In genomic region chr1:229148041-229148671, GRCh38 we compare ENCODE assay signal across 10 cellular contexts.
DNase-seq lines count a peak whose midpoint lies in the region; ATAC-seq and TF ChIP-seq lines count a peak whose summit lies in the region.
"Had no signal": no experiment of that assay in that cellular context is flagged by ENCODE, and none has a peak within 500 bp of the region (broad histone marks: within the 10 kb centered on the region; RNA-seq: fewer than 3 reads in every experiment).

No MANE protein-coding gene starts in this region.

- H3K27me3 Mint-ChIP-seq in dendritic cell treated with granulocyte-macrophage colony-stimulating factor and Interleukin-4, amounts not matched to agents 40 ng/mL and 50 ng/mL, for 4 days, result peaks cover 2% of the 10 kb centered on the region
- peaks cover 22% of the 10 kb centered on the region for H3K27me3 Mint-ChIP-seq in neural progenitor cell (ENCODE audit: insufficient read depth, low read depth)

- no peak overlapping the region for H3K27ac ChIP-seq in neural progenitor cell

- no peaks in the 10 kb centered on the region for H3K27me3 ChIP-seq in neural progenitor cell

- H3K4me2 ChIP-seq in neural progenitor cell, result no peak overlapping the region

- TF ChIP-seq CTCF in neural progenitor cell (IDR thresholded peaks at IDR 0.05), result no peak

- H2AFZ ChIP-seq in neural progenitor cell (replicated peaks), result no peak overlapping the region

- H4K20me1 ChIP-seq in neural progenitor cell (ENCODE audit: low read depth), result no peaks in the 10 kb centered on the region

- no peak overlapping the region for H3K4me3 Mint-ChIP-seq in dendritic cell treated with granulocyte-macrophage colony-stimulating factor and Interleukin-4, amounts not matched to agents 40 ng/mL and 50 ng/mL, for 4 days
- peak overlapping the region; percentile 34 for H3K4me3 Mint-ChIP-seq in neural progenitor cell

- no peaks in the 10 kb centered on the region for H3K9me3 ChIP-seq in neural progenitor cell (ENCODE audit: low read depth)

- H3K27ac Mint-ChIP-seq in dendritic cell treated with granulocyte-macrophage colony-stimulating factor and Interleukin-4, amounts not matched to agents 40 ng/mL and 50 ng/mL, for 4 days, result peak overlapping the region; percentile 23
- H3K27ac Mint-ChIP-seq in neural progenitor cell, result no peak overlapping the region

- no peak for ATAC-seq in HG03571 (IDR thresholded peaks at IDR 0.05; ENCODE audit: unreplicated experiment)

- peaks cover 11% of the 10 kb centered on the region for H3K4me1 Mint-ChIP-seq in dendritic cell treated with granulocyte-macrophage colony-stimulating factor and Interleukin-4, amounts not matched to agents 40 ng/mL and 50 ng/mL, for 4 days (ENCODE audit: low read depth)
- H3K4me1 Mint-ChIP-seq in neural progenitor cell, result peaks cover 8% of the 10 kb centered on the region

- peaks cover 8% of the 10 kb centered on the region for H3F3A ChIP-seq in neural progenitor cell (ENCODE audit: low read depth)

- H3K9ac ChIP-seq in neural progenitor cell, result no peak overlapping the region

- H3K4me3 ChIP-seq in neural progenitor cell, result no peak overlapping the region

- intact Hi-C loops in dendritic cell treated with granulocyte-macrophage colony-stimulating factor and Interleukin-4, amounts not matched to agents 40 ng/mL and 50 ng/mL, for 4 days (cut with micrococcal nuclease), result no loop called here

- no peaks in the 10 kb centered on the region for H3K9me3 Mint-ChIP-seq in dendritic cell treated with granulocyte-macrophage colony-stimulating factor and Interleukin-4, amounts not matched to agents 40 ng/mL and 50 ng/mL, for 4 days
- H3K9me3 Mint-ChIP-seq in neural progenitor cell, result no peaks in the 10 kb centered on the region

- H3K79me2 ChIP-seq in neural progenitor cell (ENCODE audit: low read depth), result no peaks in the 10 kb centered on the region

- no peaks in the 10 kb centered on the region for H3K36me3 Mint-ChIP-seq in dendritic cell treated with granulocyte-macrophage colony-stimulating factor and Interleukin-4, amounts not matched to agents 40 ng/mL and 50 ng/mL, for 4 days (ENCODE audit: low read depth)
- H3K36me3 Mint-ChIP-seq in neural progenitor cell, result no peaks in the 10 kb centered on the region

- H3K4me1 ChIP-seq in neural progenitor cell, result peaks cover 23% of the 10 kb centered on the region

- peak in 45 of 76 experiments; percentile 3 to 58 (median 22) for DNase-seq in HUDEP-2 (lab: John Stamatoyannopoulos, UW; ENCODE audit: unreplicated experiment in 76 of 76)
- DNase-seq in NCI-H345 treated with DMSO at 0.1 percent for 48 hours (lab: John Stamatoyannopoulos, UW; ENCODE audit: unreplicated experiment), result peak; percentile 31
- peak; percentile 66 for DNase-seq in neural progenitor cell (ENCODE audit: low spot score)
- no peak for DNase-seq in cerebellar nuclear complex (lab: John Stamatoyannopoulos, UW)
- no peak for DNase-seq in activated naive CD4-positive, alpha-beta T cell treated with Interleukin-2 at 50 U/mL for 16 hours
- no peak for DNase-seq in MV-4-11 (lab: John Stamatoyannopoulos, UW)
- DNase-seq: stimulated activated CD4-positive, alpha-beta T cell treated with anti-CD3 and anti-CD28 coated beads, Interleukin-15, amount 100 ng/mL, for 24 hours; substantia nigra had no signal

- no peaks in the 10 kb centered on the region for H3K36me3 ChIP-seq in neural progenitor cell

Comparison
In these comparisons a context has a peak if more than half of its experiments do, and no peak if none do; other contexts are left out.
1. DNase-seq: peak in HUDEP-2 (45 of 76), NCI-H345 treated with DMSO at 0.1 percent for 48 hours (single experiment) and neural progenitor cell (single experiment); none in cerebellar nuclear complex (0 of 2), activated naive CD4-positive, alpha-beta T cell treated with Interleukin-2 at 50 U/mL for 16 hours (single experiment) and MV-4-11 (single experiment).